In genomic region chr2:208466133-208466919, GRCh38 we compare ENCODE assay signal across 8 cellular contexts. TPM values are rescaled to one million over a fixed set of nuclear protein-coding genes. Genes with fewer than 3 reads are reported as not detected.
DNase-seq lines count a peak whose midpoint lies in the region; ATAC-seq and TF ChIP-seq lines count a peak whose summit lies in the region.

No MANE protein-coding gene starts in this region.

- no peak overlapping the region for H3K23ac ChIP-seq in mesenchymal stem cell (ENCODE audit: low read length in 2 of 2)

- peak; percentile 22 to 70 (median 58) for TF ChIP-seq CTCF in body of pancreas (IDR thresholded peaks at IDR 0.05)
- no peak for TF ChIP-seq CTCF in uterus (IDR thresholded peaks at IDR 0.05)

- DNase-seq in GDM1 (lab: John Stamatoyannopoulos, UW), result peak; percentile 54
- peak; percentile 34 for DNase-seq in NCI-H510A (lab: John Stamatoyannopoulos, UW)
- DNase-seq in body of pancreas, result peak; percentile 28 to 48 (median 36)
- peak; percentile 1 for DNase-seq in mesenchymal stem cell
- DNase-seq in posterior vena cava (ENCODE audit: low spot score), result no peak
- no peak for DNase-seq in uterus

- TF ChIP-seq POLR2A in body of pancreas (IDR thresholded peaks at IDR 0.05), result no peak
- no peak for TF ChIP-seq POLR2A in uterus (IDR thresholded peaks at IDR 0.05)

- no peak overlapping the region for H3K18ac ChIP-seq in mesenchymal stem cell (ENCODE audit: low read depth in 1 of 2, low read length in 2 of 2)

- peaks cover 31% of the 10 kb centered on the region for H3K4me1 ChIP-seq in body of pancreas
- peaks cover 1% of the 10 kb centered on the region for H3K4me1 ChIP-seq in mesenchymal stem cell (ENCODE audit: control insufficient read depth, insufficient read depth, low read depth, low read length)
- no peaks in the 10 kb centered on the region for H3K4me1 ChIP-seq in uterus

- ATAC-seq in GM21360 (IDR thresholded peaks at IDR 0.05; ENCODE audit: unreplicated experiment) (peak; percentile 90), HG03575 (IDR thresholded peaks at IDR 0.05; ENCODE audit: extremely low read depth, insufficient number of reproducible peaks, low FRiP score, unreplicated experiment) (peak; percentile 66), body of pancreas (peak; percentile 81)

- H3K14ac ChIP-seq in mesenchymal stem cell (ENCODE audit: low read length in 2 of 2), result no peak overlapping the region

- H3K4me2 ChIP-seq in mesenchymal stem cell (ENCODE audit: low read length, poor library complexity, severe bottlenecking), result no peak overlapping the region

- no peak overlapping the region for H3K27ac ChIP-seq in body of pancreas
- no peak overlapping the region for H3K27ac ChIP-seq in mesenchymal stem cell (ENCODE audit: low read length, poor library complexity, severe bottlenecking)
- no peak overlapping the region for H3K27ac ChIP-seq in uterus

- WGBS in body of pancreas, 2 donors, result 54 to 62% methylated on average over 7 of the region's 7 CpGs
- WGBS in mesenchymal stem cell, result 64% methylated on average over 6 of the region's 7 CpGs

- H3K79me1 ChIP-seq in mesenchymal stem cell (replicated peaks; ENCODE audit: low read length, poor library complexity, severe bottlenecking), result no peaks in the 10 kb centered on the region

- no peaks in the 10 kb centered on the region for H3K9me3 ChIP-seq in body of pancreas
- no peaks in the 10 kb centered on the region for H3K9me3 ChIP-seq in mesenchymal stem cell (ENCODE audit: control insufficient read depth, low read length)
- no peaks in the 10 kb centered on the region for H3K9me3 ChIP-seq in uterus

- no peak overlapping the region for H2AFZ ChIP-seq in mesenchymal stem cell (ENCODE audit: low read depth, low read length)

- no peak overlapping the region for H2BK15ac ChIP-seq in mesenchymal stem cell (ENCODE audit: low read depth, poor library complexity, severe bottlenecking)

- H4K91ac ChIP-seq in mesenchymal stem cell (ENCODE audit: low read length), result no peak overlapping the region

- no peak overlapping the region for H3K4me3 ChIP-seq in body of pancreas
- H3K4me3 ChIP-seq in mesenchymal stem cell (ENCODE audit: insufficient read depth in 1 of 2, low read depth in 1 of 2, low read length in 2 of 2), result no peak overlapping the region
- no peak overlapping the region for H3K4me3 ChIP-seq in uterus

- H3K9ac ChIP-seq in mesenchymal stem cell (ENCODE audit: low read length), result no peak overlapping the region

- H2BK120ac ChIP-seq in mesenchymal stem cell (ENCODE audit: low read depth, low read length), result no peak overlapping the region

- H2AK5ac ChIP-seq in mesenchymal stem cell (ENCODE audit: low read length, severe bottlenecking), result no peak overlapping the region

- intact Hi-C loops in body of pancreas (cut with DNase I) (no loop called here), posterior vena cava (cut with DNase I) (no loop called here), uterus (cut with DNase I; ENCODE audit: low total_unique reads) (no loop called here)

- H3K36me3 ChIP-seq in body of pancreas (replicated peaks in 1 of 2; ENCODE audit: insufficient read depth in 1 of 2, low read depth in 2 of 2), result no peaks in the 10 kb centered on the region
- no peaks in the 10 kb centered on the region for H3K36me3 ChIP-seq in mesenchymal stem cell (ENCODE audit: control insufficient read depth in 1 of 2, insufficient read depth in 2 of 2, low read depth in 1 of 2, low read length in 2 of 2)
- H3K36me3 ChIP-seq in uterus, result no peaks in the 10 kb centered on the region

- no peak overlapping the region for H2BK5ac ChIP-seq in mesenchymal stem cell (ENCODE audit: low read depth, low read length, poor library complexity, severe bottlenecking)

- H3K4ac ChIP-seq in mesenchymal stem cell (ENCODE audit: low read depth in 1 of 2, low read length in 2 of 2), result no peak overlapping the region

- no peak overlapping the region for H2BK12ac ChIP-seq in mesenchymal stem cell (ENCODE audit: low read length in 2 of 2)

- H3K27me3 ChIP-seq in body of pancreas (no peaks in the 10 kb centered on the region), mesenchymal stem cell (ENCODE audit: control insufficient read depth in 1 of 2, insufficient read depth in 1 of 2, low read length in 2 of 2) (peaks cover 0 to 7% of the 10 kb centered on the region in 2 experiments), uterus (no peaks in the 10 kb centered on the region)

- H4K8ac ChIP-seq in mesenchymal stem cell (ENCODE audit: low read length), result no peak overlapping the region

RNA-seq across cellular contexts. Expression of gene PTH2R, which starts 59.7 kb away (rescaled TPM):
- total RNA-seq in body of pancreas (under 1 TPM in 1 of 2 donors, not detected in 1; 0.78 TPM), posterior vena cava (under 1 TPM in 1 of 2 donors, not detected in 1; 0.46 TPM), uterus (1 to 10 TPM in 1 of 4 donors, under 1 TPM in 1, not detected in 2; 0.70 to 1.7 TPM)
- not detected for polyA plus RNA-seq in mesenchymal stem cell (2013, experiment 1 of 2)
- not detected for polyA plus RNA-seq in mesenchymal stem cell (2013, experiment 2 of 2)

Comparison
In these comparisons a context has a peak if more than half of its experiments do, and no peak if none do; other contexts are left out.
1. DNase-seq: peak in GDM1 (single experiment), NCI-H510A (single experiment), body of pancreas (4 of 4) and mesenchymal stem cell (single experiment); none in posterior vena cava (single experiment) and uterus (0 of 2).
2. CTCF ChIP-seq: peak in body of pancreas (7 of 7); none in uterus (0 of 4).
3. Peak in every context shown above with its lines, with median percentiles within 50 percentile points of each other: ATAC-seq.